In the genomic region with DNA sequence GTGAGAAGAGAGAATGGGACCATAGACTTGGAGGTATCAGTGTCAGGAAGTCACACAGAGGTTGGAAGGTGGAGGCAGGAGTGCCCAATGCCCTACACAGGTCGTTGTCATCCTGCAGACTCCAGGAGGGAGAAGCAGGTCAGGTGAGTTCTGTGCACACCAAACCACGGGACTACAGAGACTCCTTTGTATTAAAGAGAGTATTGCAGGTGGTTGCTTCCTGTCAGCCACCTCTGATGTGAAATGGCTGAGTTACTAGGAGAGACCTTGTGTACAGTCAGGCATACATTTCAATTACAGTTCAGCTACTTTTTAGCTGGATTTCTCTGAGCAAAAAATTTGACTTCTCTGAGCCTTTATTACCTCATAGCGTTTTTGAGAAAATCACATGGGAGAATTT, we compare ENCODE assay signal across 14 cellular contexts. TPM values are rescaled to one million over a fixed set of nuclear protein-coding genes. Genes with fewer than 3 reads are reported as not detected.
A peak's percentile ranks its signal among the peaks of the same experiment; 100 is the strongest.
DNase-seq lines count a peak whose midpoint lies in the region; ATAC-seq and TF ChIP-seq lines count a peak whose summit lies in the region.
"Had no signal": no experiment of that assay in that cellular context is flagged by ENCODE, and none has a peak within 500 bp of the region (broad histone marks: within the 10 kb centered on the region; RNA-seq: fewer than 3 reads in every experiment).

No MANE protein-coding gene starts in this region.

- H3K4me1 Mint-ChIP-seq in natural killer cell = peaks cover 49 to 57% of the 10 kb centered on the region in 2 donors
- H3K4me1 Mint-ChIP-seq in natural killer cell treated with Interleukin-12 subunit alpha and Interleukin-12 subunit beta and Interleukin-15 and Interleukin-18, amount 100 ng/mL, for 72 hours (ENCODE audit: low read depth in 2 of 2) = peaks cover 26 to 34% of the 10 kb centered on the region in 2 donors

- H3K27me3 Mint-ChIP-seq in natural killer cell (ENCODE audit: low read depth in 2 of 2) = peaks cover 0 to 6% of the 10 kb centered on the region in 2 donors
- H3K27me3 Mint-ChIP-seq in natural killer cell treated with Interleukin-12 subunit alpha and Interleukin-12 subunit beta and Interleukin-15 and Interleukin-18, amount 100 ng/mL, for 72 hours = peaks cover 0 to 2% of the 10 kb centered on the region in 2 donors

- no peak overlapping the region for H3K27ac ChIP-seq in upper lobe of right lung
- H3K27ac ChIP-seq: HL-60 had no signal

- H3K9me3 Mint-ChIP-seq in natural killer cell = no peaks in the 10 kb centered on the region
- H3K9me3 Mint-ChIP-seq in natural killer cell treated with Interleukin-12 subunit alpha and Interleukin-12 subunit beta and Interleukin-15 and Interleukin-18, amount 100 ng/mL, for 72 hours = no peaks in the 10 kb centered on the region

- ATAC-seq in natural killer cell (no peak), upper lobe of right lung (peak; percentile 45)
- no peak for ATAC-seq in natural killer cell treated with Interleukin-12 subunit alpha and Interleukin-12 subunit beta and Interleukin-15 and Interleukin-18, amount 100 ng/mL, for 72 hours
- ATAC-seq: right cardiac atrium had no signal

- H3K4me1 ChIP-seq in upper lobe of right lung = no peaks in the 10 kb centered on the region

- intact Hi-C loops in natural killer cell (cut with micrococcal nuclease) = no loop called here
- intact Hi-C loops in upper lobe of right lung (cut with DNase I) = no loop called here

- no peaks in the 10 kb centered on the region for H3K27me3 ChIP-seq in upper lobe of right lung

- H3K27ac Mint-ChIP-seq in natural killer cell = peak overlapping the region in 1 of 2 donors; percentile 81
- peak overlapping the region in 1 of 2 donors; percentile 53 for H3K27ac Mint-ChIP-seq in natural killer cell treated with Interleukin-12 subunit alpha and Interleukin-12 subunit beta and Interleukin-15 and Interleukin-18, amount 100 ng/mL, for 72 hours

- TF ChIP-seq CTCF in natural killer cell (IDR thresholded peaks at IDR 0.05) (no peak), epithelial cell of proximal tubule (conservative IDR thresholded peaks at IDR 0.05; ENCODE audit: low read depth, low read length) (peak; percentile 29), upper lobe of right lung (IDR thresholded peaks at IDR 0.05) (no peak)

- H3K36me3 ChIP-seq in upper lobe of right lung = no peaks in the 10 kb centered on the region

- peak overlapping the region; percentile 1 for H3K4me3 Mint-ChIP-seq in natural killer cell
- H3K4me3 Mint-ChIP-seq in natural killer cell treated with Interleukin-12 subunit alpha and Interleukin-12 subunit beta and Interleukin-15 and Interleukin-18, amount 100 ng/mL, for 72 hours = no peak overlapping the region

- H3K9me3 ChIP-seq in upper lobe of right lung = no peaks in the 10 kb centered on the region

- H3K36me3 Mint-ChIP-seq in natural killer cell = no peaks in the 10 kb centered on the region
- H3K36me3 Mint-ChIP-seq in natural killer cell treated with Interleukin-12 subunit alpha and Interleukin-12 subunit beta and Interleukin-15 and Interleukin-18, amount 100 ng/mL, for 72 hours = no peaks in the 10 kb centered on the region

- DNase-seq in natural killer cell = no peak
- no peak for DNase-seq in natural killer cell treated with Interleukin-12 subunit alpha and Interleukin-12 subunit beta and Interleukin-15 and Interleukin-18, amount 100 ng/mL, for 72 hours (ENCODE audit: low spot score)
- peak; percentile 49 for DNase-seq in NCI-H2196 treated with DMSO at 0.1 percent for 48 hours (lab: John Stamatoyannopoulos, UW; ENCODE audit: unreplicated experiment)
- no peak for DNase-seq in epithelial cell of proximal tubule (ENCODE audit: low read depth)
- DNase-seq in upper lobe of right lung = no peak
- no peak for DNase-seq in dedifferentiated amniotic fluid mesenchymal stem cell (ENCODE audit: extremely low spot score)
- no peak for DNase-seq in stimulated activated CD4-positive, alpha-beta T cell treated with anti-CD3 and anti-CD28 coated beads, Interleukin-4, amount 100 ng/mL, for 1 hour
- no peak for DNase-seq in NCI-H446 treated with DMSO at 0.1 percent for 48 hours (lab: John Stamatoyannopoulos, UW)
- DNase-seq: activated CD4-positive, alpha-beta T cell treated with anti-CD3 and anti-CD28 coated beads for 48 hours; MV-4-11; NCI-H524 treated with DMSO at 0.1 percent for 48 hours; right cardiac atrium had no signal

- no peak overlapping the region for H3K4me3 ChIP-seq in epithelial cell of proximal tubule (ENCODE audit: low read depth, low read length)
- H3K4me3 ChIP-seq in upper lobe of right lung = no peak overlapping the region

RNA-seq across cellular contexts. Expression of gene SPP2, which starts 51.6 kb away (rescaled TPM):
- total RNA-seq in natural killer cell = not detected
- not detected for total RNA-seq in natural killer cell treated with Interleukin-12 subunit alpha and Interleukin-12 subunit beta and Interleukin-15 and Interleukin-18, amount 100 ng/mL, for 72 hours
- not detected in 2 replicates for total RNA-seq in epithelial cell of proximal tubule
- total RNA-seq in upper lobe of right lung = not detected
- total RNA-seq: right cardiac atrium, subcutaneous adipose tissue had no signal
